In genomic region chr7:28298870-28299484, GRCh38 we compare ENCODE assay signal across 8 cellular contexts.
DNase-seq lines count a peak whose midpoint lies in the region; ATAC-seq and TF ChIP-seq lines count a peak whose summit lies in the region.

No MANE protein-coding gene starts in this region.

- peaks cover 3% of the 10 kb centered on the region for H3K9me3 Mint-ChIP-seq in progenitor cell of endocrine pancreas (ENCODE audit: low read depth)
- no peaks in the 10 kb centered on the region for H3K9me3 Mint-ChIP-seq in CD8-positive, alpha-beta T cell

- H3K27ac Mint-ChIP-seq in progenitor cell of endocrine pancreas = no peak overlapping the region
- H3K27ac Mint-ChIP-seq in CD8-positive, alpha-beta T cell = no peak overlapping the region

- CTCF ChIA-PET in CD8-positive, alpha-beta T cell (lab: Charles Lee) = interaction anchor here (0.7 kb wide), 1 partner anchor 556 kb away, joined by 3 read pairs; no protein-coding TSS in a partner anchor

- H3K4me3 ChIP-seq in CD8-positive, alpha-beta T cell (ENCODE audit: low read depth, low read length) = no peak overlapping the region

- no peak overlapping the region for H3K27ac ChIP-seq in foreskin keratinocyte
- no peak overlapping the region for H3K27ac ChIP-seq in CD8-positive, alpha-beta T cell (ENCODE audit: low read depth, low read length)

- in situ Hi-C loops in Caki2 (cut with HindIII; ENCODE audit: low pct_unique_long_range_greater_than_20kb, low sequenced_read_pairs) = no loop called here

- H3K9me3 ChIP-seq in CD8-positive, alpha-beta T cell (ENCODE audit: low read length) = no peaks in the 10 kb centered on the region

- H3K27me3 Mint-ChIP-seq in progenitor cell of endocrine pancreas = peaks cover 2% of the 10 kb centered on the region
- peaks cover 8% of the 10 kb centered on the region for H3K27me3 Mint-ChIP-seq in CD8-positive, alpha-beta T cell (ENCODE audit: low read depth)

- DNase-seq in Caki2 (ENCODE audit: low read depth) (peak; percentile 96), NAMALWA (ENCODE audit: low spot score) (peak; percentile 24), SW480 (ENCODE audit: low spot score) (peak; percentile 79), foreskin keratinocyte (peak in 1 of 2 donors; percentile 54), progenitor cell of endocrine pancreas (ENCODE audit: low spot score, unreplicated experiment) (no peak)
- DNase-seq in activated T-cell treated with anti-CD3 and anti-CD28 coated beads, Interleukin-2, amount 50 U/mL, for 48 hours = no peak
- DNase-seq in CD8-positive, alpha-beta T cell = no peak

- no peaks in the 10 kb centered on the region for H3K36me3 ChIP-seq in CD8-positive, alpha-beta T cell (ENCODE audit: insufficient read depth, low read length)

- POLR2A ChIA-PET in CD8-positive, alpha-beta T cell (lab: Charles Lee) = interaction anchor here (0.8 kb wide), 1 partner anchor 31 kb away, joined by 3 read pairs; no protein-coding TSS in a partner anchor

- peaks cover 3% of the 10 kb centered on the region for H3K27me3 ChIP-seq in foreskin keratinocyte
- H3K27me3 ChIP-seq in CD8-positive, alpha-beta T cell (ENCODE audit: insufficient read depth, low read length) = no peaks in the 10 kb centered on the region

- intact Hi-C loops in CD8-positive, alpha-beta T cell (cut with DNase I, micrococcal nuclease) = loop anchor here (2.0 to 5.0 kb wide), 4 partner anchors 63 to 328 kb away; no protein-coding TSS in a partner anchor

- peaks cover 2% of the 10 kb centered on the region for H3K4me1 Mint-ChIP-seq in progenitor cell of endocrine pancreas (ENCODE audit: low read depth)
- H3K4me1 Mint-ChIP-seq in CD8-positive, alpha-beta T cell (ENCODE audit: low read depth) = no peaks in the 10 kb centered on the region

- H3K4me3 Mint-ChIP-seq in progenitor cell of endocrine pancreas (ENCODE audit: low read depth) = no peak overlapping the region
- H3K4me3 Mint-ChIP-seq in CD8-positive, alpha-beta T cell = no peak overlapping the region

- peak; percentile 57 for ATAC-seq in foreskin keratinocyte
- no peak for ATAC-seq in HG03045 (IDR thresholded peaks at IDR 0.05; ENCODE audit: unreplicated experiment)
- ATAC-seq in CD8-positive, alpha-beta T cell = no peak

- no peaks in the 10 kb centered on the region for H3K36me3 Mint-ChIP-seq in progenitor cell of endocrine pancreas (ENCODE audit: insufficient read depth)
- H3K36me3 Mint-ChIP-seq in CD8-positive, alpha-beta T cell = no peaks in the 10 kb centered on the region

- TF ChIP-seq CTCF in foreskin keratinocyte (conservative IDR thresholded peaks at IDR 0.05) = peak; percentile 72
- peak; percentile 57 for TF ChIP-seq CTCF in progenitor cell of endocrine pancreas (IDR thresholded peaks at IDR 0.05; ENCODE audit: unreplicated experiment)
- TF ChIP-seq CTCF in CD8-positive, alpha-beta T cell (IDR thresholded peaks at IDR 0.05) = no peak

- peaks cover 10% of the 10 kb centered on the region for H3K4me1 ChIP-seq in foreskin keratinocyte
- H3K4me1 ChIP-seq in CD8-positive, alpha-beta T cell (ENCODE audit: insufficient read depth, low read length) = no peaks in the 10 kb centered on the region

Comparison
In these comparisons a context has a peak if more than half of its experiments do, and no peak if none do; other contexts are left out.
1. DNase-seq: peak in Caki2 (single experiment), NAMALWA (single experiment) and SW480 (single experiment); none in progenitor cell of endocrine pancreas (single experiment), activated T-cell treated with anti-CD3 and anti-CD28 coated beads, Interleukin-2, amount 50 U/mL, for 48 hours (0 of 2) and CD8-positive, alpha-beta T cell (0 of 7).